In the genomic region with DNA sequence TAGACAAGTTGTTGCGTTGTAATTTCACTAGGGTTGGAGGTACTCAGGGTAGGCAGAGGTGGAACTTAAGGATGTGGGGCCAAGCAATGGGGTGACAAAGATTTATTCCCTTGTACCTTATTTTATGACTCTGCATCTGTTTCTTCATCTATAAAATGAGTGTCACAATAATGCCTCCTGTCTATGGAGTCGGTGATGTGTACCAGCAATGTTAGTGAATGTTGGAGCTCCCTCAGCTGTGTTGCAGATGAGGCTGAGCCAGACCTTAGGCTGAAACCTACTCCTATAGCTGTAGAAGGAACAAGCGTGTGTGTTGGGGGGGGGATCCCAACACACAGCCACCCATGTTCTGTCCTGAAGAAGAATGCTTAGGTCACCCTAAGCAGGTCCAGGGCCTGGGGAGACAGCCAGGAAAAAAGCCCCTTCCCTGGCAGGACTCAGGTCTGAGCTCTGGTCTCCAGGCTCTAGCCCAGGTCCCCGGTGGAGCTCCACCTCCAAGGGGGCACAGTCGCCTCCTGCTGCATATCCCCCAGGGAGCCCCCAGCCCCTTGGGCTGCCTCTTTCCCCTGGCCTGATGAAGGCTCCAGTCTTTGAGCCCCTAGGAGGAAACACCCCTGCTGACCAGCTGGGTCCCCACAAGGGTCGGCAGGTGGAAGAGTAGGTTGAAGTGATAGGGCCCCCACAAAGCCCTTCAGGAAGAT, we compare ENCODE assay signal across 15 cellular contexts. TPM values are rescaled to one million over a fixed set of nuclear protein-coding genes. Genes with fewer than 3 reads are reported as not detected.
DNase-seq lines count a peak whose midpoint lies in the region; ATAC-seq, FAIRE-seq and TF ChIP-seq lines count a peak whose summit lies in the region.
"Had no signal": no experiment of that assay in that cellular context is flagged by ENCODE, and none has a peak within 500 bp of the region (broad histone marks: within the 10 kb centered on the region; RNA-seq: fewer than 3 reads in every experiment).

No MANE protein-coding gene starts in this region.

- in situ Hi-C loops in gastrocnemius medialis (cut with MboI; ENCODE audit: low sequenced_read_pairs in 4 of 4): loop anchor here in 3 of 4 donors (25.0 kb wide), 2 partner anchors 145 to 270 kb away; partner anchors contain the start of genes NCOA5 (in 3 of the 3) and ZNF335 (in 1 of the 3)

- H3K9me3 Mint-ChIP-seq in activated CD4-positive, alpha-beta T cell treated with anti-CD3 and anti-CD28 coated beads for 36 hours (ENCODE audit: low read depth): no peaks in the 10 kb centered on the region
- H3K9me3 Mint-ChIP-seq: activated CD8-positive, alpha-beta T cell treated with anti-CD3 and anti-CD28 coated beads for 36 hours had no signal

- no peaks in the 10 kb centered on the region for H3K27me3 ChIP-seq in PC-3 (ENCODE audit: low read length)
- no peaks in the 10 kb centered on the region for H3K27me3 ChIP-seq in gastrocnemius medialis
- H3K27me3 ChIP-seq: foreskin keratinocyte, ovary had no signal

- peaks cover 35% of the 10 kb centered on the region for H3K79me2 ChIP-seq in PC-3 (ENCODE audit: low read length)

- POLR2A ChIA-PET in PC-3 (lab: Charles Lee; ENCODE audit: unreplicated experiment): interaction anchor here (0.6 to 0.8 kb wide), 2 partner anchors 17 to 932 kb away, joined by 3 read pairs; partner anchors contain the start of gene YWHAB
- POLR2A ChIA-PET in activated CD4-positive, alpha-beta T cell treated with anti-CD3 and anti-CD28 coated beads for 36 hours (lab: Charles Lee): interaction anchor here (0.6 to 0.9 kb wide), 4 partner anchors 34 to 134 kb away, joined by 3 read pairs; no protein-coding TSS in a partner anchor

- intact Hi-C loops in PC-3 (cut with micrococcal nuclease) (loop anchor here (10.0 kb wide), 1 partner anchor 118 kb away; the partner anchor contains the start of gene PCIF1), gastrocnemius medialis (cut with DNase I; ENCODE audit: low total_unique reads) (no loop called here)
- intact Hi-C loops in activated CD4-positive, alpha-beta T cell treated with anti-CD3 and anti-CD28 coated beads for 36 hours (cut with DNase I, micrococcal nuclease): no loop called here

- DNase-seq in GM12892 (ENCODE audit: insufficient read length) (no peak), PC-3 (no peak), erythroblast (lab: John Stamatoyannopoulos, UW) (no peak), gastrocnemius medialis (no peak), GOT3 (lab: John Stamatoyannopoulos, UW) (no peak)
- no peak for DNase-seq in activated CD4-positive, alpha-beta T cell treated with anti-CD3 and anti-CD28 coated beads for 36 hours
- DNase-seq: activated CD8-positive, alpha-beta T cell treated with anti-CD3 and anti-CD28 coated beads for 36 hours; activated gamma-delta T cell; DMS79; ovary; SIG-M5 had no signal

- H3K27me3 Mint-ChIP-seq in activated CD4-positive, alpha-beta T cell treated with anti-CD3 and anti-CD28 coated beads for 36 hours: peaks cover 7% of the 10 kb centered on the region

- H3K9me3 ChIP-seq in PC-3 (ENCODE audit: low read length): no peaks in the 10 kb centered on the region
- no peaks in the 10 kb centered on the region for H3K9me3 ChIP-seq in gastrocnemius medialis
- H3K9me3 ChIP-seq: ovary had no signal

- H3K36me3 Mint-ChIP-seq in activated CD4-positive, alpha-beta T cell treated with anti-CD3 and anti-CD28 coated beads for 36 hours (ENCODE audit: low read depth): peaks cover 37% of the 10 kb centered on the region

- TF ChIP-seq CTCF in PC-3 (conservative IDR thresholded peaks at IDR 0.05; ENCODE audit: low read depth, low read length) (no peak), gastrocnemius medialis (IDR thresholded peaks at IDR 0.05 in 4 of 5, conservative IDR thresholded peaks at IDR 0.05 in 1 of 5) (no peak)

- H3K27ac ChIP-seq in PC-3 (ENCODE audit: low read length) (0 out of 2 replicates have a peak overlapping the region, but pooled peaks have one; percentile 1), gastrocnemius medialis (peak overlapping the region; percentile 50 to 97 (median 70))
- H3K27ac ChIP-seq: BLaER1 treated with 17β-estradiol and CSF1 and Interleukin-3, amounts not matched to agents 10 nM and 100 nM; foreskin keratinocyte; ovary had no signal

- H3K4me3 Mint-ChIP-seq in activated CD4-positive, alpha-beta T cell treated with anti-CD3 and anti-CD28 coated beads for 36 hours: no peak overlapping the region
- H3K4me3 Mint-ChIP-seq: activated CD8-positive, alpha-beta T cell treated with anti-CD3 and anti-CD28 coated beads for 36 hours had no signal

- no peak overlapping the region for H3K4me2 ChIP-seq in PC-3 (ENCODE audit: low read length)
- H3K4me2 ChIP-seq: BLaER1 treated with 17β-estradiol and CSF1 and Interleukin-3, amounts not matched to agents 10 nM and 100 nM had no signal

- H3K4me1 ChIP-seq in PC-3 (ENCODE audit: insufficient read depth, low read length) (peaks cover 31% of the 10 kb centered on the region), gastrocnemius medialis (peaks cover 5 to 9% of the 10 kb centered on the region in 2 donors)

- peaks cover 14% of the 10 kb centered on the region for H3K4me1 Mint-ChIP-seq in activated CD4-positive, alpha-beta T cell treated with anti-CD3 and anti-CD28 coated beads for 36 hours

- peak; percentile 45; the same call in 1 of the 2 replicates for TF ChIP-seq POLR2A in GM12892 (IDR thresholded peaks at IDR 0.05; ENCODE audit: low read depth, low read length)
- peak; percentile 22 for TF ChIP-seq POLR2A in erythroblast (IDR thresholded peaks at IDR 0.05; ENCODE audit: low read length)
- TF ChIP-seq POLR2A in gastrocnemius medialis (IDR thresholded peaks at IDR 0.05): no peak

- BruUV-seq in PC-3 (replicated peaks; lab: Mats Ljungman, UMichigan): no TSS peak

- H3F3A ChIP-seq in PC-3 (ENCODE audit: low read length, unreplicated experiment): peaks cover 11% of the 10 kb centered on the region

- no peak for FAIRE-seq in GM12892 (lab: Jason Lieb, UNC)

- H3K36me3 ChIP-seq in PC-3 (ENCODE audit: low read depth, low read length): peaks cover 30% of the 10 kb centered on the region
- no peaks in the 10 kb centered on the region for H3K36me3 ChIP-seq in gastrocnemius medialis
- H3K36me3 ChIP-seq: ovary had no signal

- H3K4me3 ChIP-seq in PC-3 (ENCODE audit: low read length) (no peak overlapping the region), gastrocnemius medialis (no peak overlapping the region)
- H3K4me3 ChIP-seq: BLaER1 treated with 17β-estradiol and CSF1 and Interleukin-3, amounts not matched to agents 10 nM and 100 nM; ovary had no signal

- no peak overlapping the region for H2AFZ ChIP-seq in PC-3 (ENCODE audit: low read length)

- no peaks in the 10 kb centered on the region for H3K9me2 ChIP-seq in PC-3 (replicated peaks; ENCODE audit: low read length)

- ATAC-seq in PC-3 (no peak), gastrocnemius medialis (no peak), GM21360 (IDR thresholded peaks at IDR 0.05; ENCODE audit: unreplicated experiment) (no peak), GM21576 (IDR thresholded peaks at IDR 0.05; ENCODE audit: unreplicated experiment) (no peak)
- no peak for ATAC-seq in activated CD4-positive, alpha-beta T cell treated with anti-CD3 and anti-CD28 coated beads for 36 hours
- ATAC-seq: activated CD8-positive, alpha-beta T cell treated with anti-CD3 and anti-CD28 coated beads for 36 hours; foreskin keratinocyte had no signal

- no peak overlapping the region for H3K9ac ChIP-seq in PC-3 (ENCODE audit: low read length)
- H3K9ac ChIP-seq: BLaER1 treated with 17β-estradiol and CSF1 and Interleukin-3, amounts not matched to agents 10 nM and 100 nM had no signal

- peaks cover 11% of the 10 kb centered on the region; the same call in 1 of the 2 replicates for H4K20me1 ChIP-seq in PC-3 (ENCODE audit: low read length)

- CTCF ChIA-PET in PC-3 (lab: Charles Lee): no interaction called here
- CTCF ChIA-PET in activated CD4-positive, alpha-beta T cell treated with anti-CD3 and anti-CD28 coated beads for 36 hours (lab: Charles Lee): interaction anchor here (1.3 kb wide), 2 partner anchors 8 to 39 kb away, joined by 3 read pairs; no protein-coding TSS in a partner anchor

- no peak overlapping the region for H3K27ac Mint-ChIP-seq in activated CD4-positive, alpha-beta T cell treated with anti-CD3 and anti-CD28 coated beads for 36 hours
- H3K27ac Mint-ChIP-seq: activated CD8-positive, alpha-beta T cell treated with anti-CD3 and anti-CD28 coated beads for 36 hours had no signal

RNA-seq across cellular contexts. Expression of gene UBE2C, which starts 4.7 kb away (rescaled TPM):
- 61.6 TPM for polyA plus RNA-seq in GM12892 (2012; ENCODE audit: missing spikeins)
- 251 and 304 TPM in 2 replicates for total RNA-seq in PC-3 (2014; rRNA removed)
- total RNA-seq in gastrocnemius medialis: under 1 TPM in 1 of 4 donors, not detected in 3; 0.84 TPM
- total RNA-seq in activated CD4-positive, alpha-beta T cell treated with anti-CD3 and anti-CD28 coated beads for 36 hours: 100 to 1,000 TPM; 175 to 230 TPM

RNA-seq across cellular contexts. Expression of gene TNNC2, which starts 10.0 kb away (rescaled TPM):
- not detected for polyA plus RNA-seq in GM12892 (2012; ENCODE audit: missing spikeins)
- total RNA-seq in PC-3 (2014; rRNA removed): not detected in 2 replicates
- total RNA-seq in gastrocnemius medialis: 1,000 to 10,000 TPM; 2,919 to 3,968 (median 3,006) TPM
- not detected for total RNA-seq in activated CD4-positive, alpha-beta T cell treated with anti-CD3 and anti-CD28 coated beads for 36 hours
- total RNA-seq: activated CD8-positive, alpha-beta T cell treated with anti-CD3 and anti-CD28 coated beads for 36 hours; foreskin keratinocyte had no signal

RNA-seq across cellular contexts. Expression of gene SNX21, which starts 16.5 kb away (rescaled TPM):
- 0.81 TPM for polyA plus RNA-seq in GM12892 (2012; ENCODE audit: missing spikeins)
- total RNA-seq in PC-3 (2014; rRNA removed) (90.1 and 108 TPM in 2 replicates), gastrocnemius medialis (100 to 1,000 TPM in 2 of 4 donors, 10 to 100 TPM in 2; 35.8 to 114 (median 79.0) TPM)
- total RNA-seq in activated CD4-positive, alpha-beta T cell treated with anti-CD3 and anti-CD28 coated beads for 36 hours: 1 to 10 TPM; 1.2 to 1.4 TPM

RNA-seq across cellular contexts. Expression of gene DNTTIP1, which starts 25.3 kb away (rescaled TPM):
- 18.0 TPM for polyA plus RNA-seq in GM12892 (2012; ENCODE audit: missing spikeins)
- total RNA-seq in PC-3 (2014; rRNA removed) (187 and 194 TPM in 2 replicates), gastrocnemius medialis (10 to 100 TPM; 26.1 to 41.9 (median 36.4) TPM)
- total RNA-seq in activated CD4-positive, alpha-beta T cell treated with anti-CD3 and anti-CD28 coated beads for 36 hours: 10 to 100 TPM; 25.0 to 25.2 TPM

RNA-seq across cellular contexts. Expression of gene WFDC3, which starts 25.4 kb away (rescaled TPM):
- not detected for polyA plus RNA-seq in GM12892 (2012; ENCODE audit: missing spikeins)
- 3.0 and 6.0 TPM in 2 replicates for total RNA-seq in PC-3 (2014; rRNA removed)
- not detected for total RNA-seq in gastrocnemius medialis
- not detected for total RNA-seq in activated CD4-positive, alpha-beta T cell treated with anti-CD3 and anti-CD28 coated beads for 36 hours

Comparison
In these comparisons a context has a peak if more than half of its experiments do, and no peak if none do; other contexts are left out.
1. POLR2A ChIP-seq: peak in GM12892 (single experiment) and erythroblast (single experiment); none in gastrocnemius medialis (0 of 2).
2. RNA of gene UBE2C, which starts 4.7 kb away (total RNA-seq): 251 to 304 TPM in PC-3 and 175 to 230 TPM in activated CD4-positive, alpha-beta T cell treated with anti-CD3 and anti-CD28 coated beads for 36 hours; 0.84 TPM in gastrocnemius medialis; every median in the first group is over 10 times any median in the second.
3. RNA of gene TNNC2, which starts 10.0 kb away (total RNA-seq): 2,919 to 3,968 TPM in gastrocnemius medialis; not detected in activated CD4-positive, alpha-beta T cell treated with anti-CD3 and anti-CD28 coated beads for 36 hours and not detected in PC-3; every median in the first group is over 1,000 times any median in the second.
4. RNA of gene SNX21, which starts 16.5 kb away (total RNA-seq): 35.8 to 114 TPM in gastrocnemius medialis and 90.1 to 108 TPM in PC-3; 1.2 to 1.4 TPM in activated CD4-positive, alpha-beta T cell treated with anti-CD3 and anti-CD28 coated beads for 36 hours; every median in the first group is over 10 times any median in the second.